7 cellular contexts compared by ENCODE assay signal in genomic region chr1:77811589-77811988, GRCh38. TPM values are rescaled to one million over a fixed set of nuclear protein-coding genes. Genes with fewer than 3 reads are reported as not detected.
DNase-seq lines count a peak whose midpoint lies in the region; ATAC-seq and TF ChIP-seq lines count a peak whose summit lies in the region.
"Not testable (repeated sequence)": the region's sequence is repeated elsewhere in the genome, so short reads cannot be mapped to it uniquely, and the experiment has no call there.

No MANE protein-coding gene starts in this region.

- BruUV-seq in HCT116 (replicated peaks; lab: Mats Ljungman, UMichigan), result not testable (repeated sequence)

- peaks cover 1 to 17% of the 10 kb centered on the region in 2 donors for H3K36me3 Mint-ChIP-seq in activated T-cell treated with anti-CD3 and anti-CD28 coated beads, Interleukin-2, amount 50 U/mL, for 72 hours (ENCODE audit: insufficient read depth in 2 of 2)

- not testable (repeated sequence) for H3K9me2 ChIP-seq in HCT116 (ENCODE audit: insufficient read depth)

- DNase-seq in HCT116 (ENCODE audit: low read depth, low spot score); activated T-cell treated with anti-CD3 and anti-CD28 coated beads, Interleukin-2, amount 50 U/mL, for 72 hours; left lobe of liver (ENCODE audit: low spot score); psoas muscle: not testable (repeated sequence)

- H3K9me3 ChIP-seq in HCT116 (ENCODE audit: control insufficient read depth in 1 of 2, insufficient read depth in 1 of 2, low read depth in 1 of 2, low read length in 2 of 2); psoas muscle: not testable (repeated sequence)

- CTCF ChIA-PET in HCT116 (lab: Charles Lee), result not testable (repeated sequence)

- not testable (repeated sequence) for H2AFZ ChIP-seq in HCT116 (ENCODE audit: low read depth, low read length, poor library complexity, severe bottlenecking)

- H3K9me3 Mint-ChIP-seq in activated T-cell treated with anti-CD3 and anti-CD28 coated beads, Interleukin-2, amount 50 U/mL, for 72 hours, result not testable (repeated sequence)

- not testable (repeated sequence) for H3K27ac Mint-ChIP-seq in activated T-cell treated with anti-CD3 and anti-CD28 coated beads, Interleukin-2, amount 50 U/mL, for 72 hours

- not testable (repeated sequence) for H3K79me2 ChIP-seq in HCT116 (ENCODE audit: insufficient read depth, low read length)

- not testable (repeated sequence) for H3K4me1 Mint-ChIP-seq in activated T-cell treated with anti-CD3 and anti-CD28 coated beads, Interleukin-2, amount 50 U/mL, for 72 hours (ENCODE audit: low read depth)

- not testable (repeated sequence) for TF ChIP-seq CTCF in HCT116 (IDR thresholded peaks at IDR 0.05 in 2 of 3, conservative IDR thresholded peaks at IDR 0.05 in 1 of 3; ENCODE audit: borderline replicate concordance in 1 of 3, insufficient read depth in 1 of 3, low read depth in 2 of 3, low read length in 2 of 3); psoas muscle (IDR thresholded peaks at IDR 0.05)

- 96 to 99% (median 98%) methylated on average over 10 to 13 of the region's 21 CpGs for WGBS in psoas muscle, 3 donors

- intact Hi-C loops in HCT116 (cut with micrococcal nuclease), result not testable (repeated sequence)
- intact Hi-C loops in psoas muscle (cut with DNase I), result loop anchor here in 1 of 2 donors (10.0 kb wide), 2 partner anchors 107 to 153 kb away; no protein-coding TSS in a partner anchor

- not testable (repeated sequence) for H3K9ac ChIP-seq in HCT116 (ENCODE audit: low read length)

- TF ChIP-seq POLR2A in HCT116 (IDR thresholded peaks at IDR 0.05; ENCODE audit: borderline replicate concordance, extremely low read depth, insufficient read depth, insufficient read length), result not testable (repeated sequence)

- not testable (repeated sequence) for H3K4me3 ChIP-seq in HCT116 (replicated peaks in 1 of 2; ENCODE audit: low read depth in 1 of 2, low read length in 2 of 2); psoas muscle

- not testable (repeated sequence) for H3K4me2 ChIP-seq in HCT116 (ENCODE audit: low read length)

- POLR2A ChIA-PET in HCT116 (lab: Charles Lee), result not testable (repeated sequence)

- RAD21 ChIA-PET in HCT116 (lab: Charles Lee; ENCODE audit: low non-redundant PET in 1 of 2, low total read pairs in 2 of 2, uncharacterized antibody in 2 of 2, unreplicated experiment in 2 of 2), result not testable (repeated sequence)

- H3K27me3 ChIP-seq in HCT116 (ENCODE audit: insufficient read depth, low read length); psoas muscle (ENCODE audit: insufficient read depth in 3 of 3, low read length in 2 of 3): not testable (repeated sequence)

- H3K27ac ChIP-seq in HCT116 (ENCODE audit: low read depth, low read length); psoas muscle: not testable (repeated sequence)

- ATAC-seq in GM18867 (IDR thresholded peaks at IDR 0.05; ENCODE audit: unreplicated experiment) (peak; percentile 40), HCT116 (peak; percentile 53; the same call in 1 of the 2 replicates), SK-N-SH treated with all-trans-retinoic acid at 6 μM for 48 hours (peak; percentile 66), esophagus mucosa (peak; percentile 43), left lobe of liver (peak; percentile 58), psoas muscle (peak; percentile 44 to 76 (median 58))
- peak; percentile 47 to 49 for ATAC-seq in activated T-cell treated with anti-CD3 and anti-CD28 coated beads, Interleukin-2, amount 50 U/mL, for 72 hours (replicated peaks in 1 of 2)

- not testable (repeated sequence) for H3K4me3 Mint-ChIP-seq in activated T-cell treated with anti-CD3 and anti-CD28 coated beads, Interleukin-2, amount 50 U/mL, for 72 hours

- not testable (repeated sequence) for H3K4me1 ChIP-seq in HCT116 (ENCODE audit: control insufficient read depth in 1 of 2, insufficient read depth in 2 of 2, low read length in 2 of 2); psoas muscle

- not testable (repeated sequence) for H3K27me3 Mint-ChIP-seq in activated T-cell treated with anti-CD3 and anti-CD28 coated beads, Interleukin-2, amount 50 U/mL, for 72 hours (ENCODE audit: low read depth)

- H3K36me3 ChIP-seq in HCT116 (ENCODE audit: control insufficient read depth in 1 of 2, insufficient read depth in 2 of 2, low read length in 2 of 2), result not testable (repeated sequence)
- H3K36me3 ChIP-seq in psoas muscle (ENCODE audit: insufficient read depth in 1 of 2, low read depth in 1 of 2), result peaks cover 5 to 75% of the 10 kb centered on the region in 2 donors

- not testable (repeated sequence) for TF ChIP-seq RAD21 in HCT116 (IDR thresholded peaks at IDR 0.05; ENCODE audit: low read depth)

- not testable (repeated sequence) for H4K20me1 ChIP-seq in HCT116 (ENCODE audit: insufficient read depth)

RNA-seq across cellular contexts. Expression of gene MIGA1, which starts 32.1 kb away (rescaled TPM):
- total RNA-seq in HCT116 (2021; ENCODE audit: unreplicated experiment) (9.6 TPM), esophagus mucosa (6.9 TPM), left lobe of liver (8.3 TPM), psoas muscle (10 to 100 TPM; 11.2 to 17.0 (median 14.0) TPM)
- polyA plus RNA-seq in HCT116 (2012), result 2.7 and 3.0 TPM in 2 replicates
- 10 to 100 TPM; 11.9 to 12.4 TPM for total RNA-seq in activated T-cell treated with anti-CD3 and anti-CD28 coated beads, Interleukin-2, amount 50 U/mL, for 72 hours
- polyA plus RNA-seq in psoas muscle, result 10 to 100 TPM in 1 of 3 donors, 1 to 10 TPM in 2; 5.0 to 19.3 (median 5.4) TPM

RNA-seq across cellular contexts. Expression of gene USP33, which starts 51.9 kb away (rescaled TPM):
- 46.1 TPM for total RNA-seq in HCT116 (2021; ENCODE audit: unreplicated experiment)
- polyA plus RNA-seq in HCT116 (2012), result 12.4 and 15.2 TPM in 2 replicates
- total RNA-seq in activated T-cell treated with anti-CD3 and anti-CD28 coated beads, Interleukin-2, amount 50 U/mL, for 72 hours, result 10 to 100 TPM; 46.6 to 47.1 TPM
- 24.7 TPM for total RNA-seq in esophagus mucosa
- 23.3 TPM for total RNA-seq in left lobe of liver
- total RNA-seq in psoas muscle, result 10 to 100 TPM; 21.0 to 24.9 (median 23.4) TPM
- 10 to 100 TPM; 13.4 to 37.5 (median 15.0) TPM for polyA plus RNA-seq in psoas muscle
